ENCODE assay signal across 18 cellular contexts in the genomic region with DNA sequence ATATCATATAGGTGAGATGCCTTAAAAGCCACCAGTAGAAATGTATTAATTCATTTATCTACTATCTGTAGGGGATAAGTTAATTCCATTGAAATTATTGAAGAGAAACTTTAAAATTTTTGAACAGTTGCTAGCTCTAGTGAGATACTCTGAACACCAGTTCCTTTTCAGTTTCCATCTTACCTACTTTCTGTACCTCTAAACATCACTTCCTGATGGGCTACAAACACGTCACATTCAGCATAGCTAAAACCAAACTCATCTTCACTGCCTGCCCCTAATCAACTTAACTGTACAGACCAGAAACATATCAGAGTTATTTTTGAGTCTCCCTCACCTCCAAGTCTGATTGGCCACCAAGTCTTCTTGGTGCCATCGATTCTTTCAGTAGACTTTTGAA.
DNase-seq lines count a peak whose midpoint lies in the region; ATAC-seq lines count a peak whose summit lies in the region.
"Had no signal": no experiment of that assay in that cellular context is flagged by ENCODE, and none has a peak within 500 bp of the region (broad histone marks: within the 10 kb centered on the region; RNA-seq: fewer than 3 reads in every experiment).

No MANE protein-coding gene starts in this region.

- DNase-seq in NOMO-1 (lab: John Stamatoyannopoulos, UW; ENCODE audit: unreplicated experiment in 2 of 2) (no peak), KBM-7 (no peak)
- DNase-seq: BE2C; CD4-positive, alpha-beta T cell; EL; GOT3; Karpas-422; MM.1S; NCI-H1105 treated with DMSO at 0.1 percent for 48 hours; NCI-H187; NK-92 treated with Interleukin-12 subunit alpha and Interleukin-12 subunit beta, amount 100 ng/mL, for 24 hours; SJCRH30; SW 1271 had no signal

- in situ Hi-C loops in KBM-7 (cut with MboI; ENCODE audit: low pct_unique_long_range_greater_than_20kb, low sequenced_read_pairs), result no loop called here

- ATAC-seq in GM18867 (IDR thresholded peaks at IDR 0.05; ENCODE audit: unreplicated experiment), result peak; percentile 73
- peak; percentile 63 for ATAC-seq in GM21529 (IDR thresholded peaks at IDR 0.05; ENCODE audit: unreplicated experiment)
- peak; percentile 49 for ATAC-seq in HG03558 (IDR thresholded peaks at IDR 0.05; ENCODE audit: extremely low read depth, unreplicated experiment)
- ATAC-seq in GM21737 (IDR thresholded peaks at IDR 0.05; ENCODE audit: unreplicated experiment), result no peak
- no peak for ATAC-seq in HG02852 (IDR thresholded peaks at IDR 0.05; ENCODE audit: unreplicated experiment)

Comparison
In these comparisons a context has a peak if more than half of its experiments do, and no peak if none do; other contexts are left out.
1. ATAC-seq: peak in GM18867 (single experiment), GM21529 (single experiment) and HG03558 (single experiment); none in GM21737 (single experiment) and HG02852 (single experiment).